1 cellular context compared by ENCODE assay signal in genomic region chr2:102417946-102418345, GRCh38.
TF ChIP-seq lines count a peak whose summit lies in the region.

No MANE protein-coding gene starts in this region.

TF ChIP-seq in K562, 482 proteins besides CTCF, POLR2A, EP300 and RAD21 (continued from another document):
- TF ChIP-seq ZNF311 (CRISPR knock-in tag; IDR thresholded peaks at IDR 0.05), result 0 out of 2 replicates have a peak, but pooled peaks have one; percentile 7
- TF ChIP-seq ZNF589 (CRISPR knock-in tag; IDR thresholded peaks at IDR 0.05; ENCODE audit: low read depth), result peak; percentile 67
- no peak for TF ChIP-seq PATZ1 (CRISPR knock-in tag; IDR thresholded peaks at IDR 0.05; ENCODE audit: borderline replicate concordance)
- TF ChIP-seq ZNF395 (CRISPR knock-in tag; IDR thresholded peaks at IDR 0.05), result 0 out of 2 replicates have a peak, but pooled peaks have one; percentile 26
- TF ChIP-seq ZNF644 (tag; IDR thresholded peaks at IDR 0.05; ENCODE audit: low read depth), result peak; percentile 12; the same call in 1 of the 2 replicates
- 0 out of 2 replicates have a peak, but pooled peaks have one; percentile 48 for TF ChIP-seq ZNF174 (CRISPR knock-in tag; IDR thresholded peaks at IDR 0.05)
- TF ChIP-seq DEAF1 (CRISPR knock-in tag; IDR thresholded peaks at IDR 0.05), result 0 out of 2 replicates have a peak, but pooled peaks have one; percentile 11
- TF ChIP-seq ELF1 (tag; IDR thresholded peaks at IDR 0.05), result peak; percentile 38; the same call in 1 of the 2 replicates
- no peak for TF ChIP-seq BRD9 (IDR thresholded peaks at IDR 0.05; ENCODE audit: low read depth, partially characterized antibody)
- TF ChIP-seq FOXA3 (CRISPR knock-in tag; conservative IDR thresholded peaks at IDR 0.05 in 1 of 2, IDR thresholded peaks at IDR 0.05 in 1 of 2), result no peak
- peak; percentile 28; the same call in 1 of the 2 replicates for TF ChIP-seq GTF2A2 (tag; IDR thresholded peaks at IDR 0.05)
- no peak for TF ChIP-seq MCM5 (IDR thresholded peaks at IDR 0.05; ENCODE audit: low read depth)
- TF ChIP-seq MEIS2 (IDR thresholded peaks at IDR 0.05; ENCODE audit: partially characterized antibody), result no peak
- TF ChIP-seq BACH1 (tag; IDR thresholded peaks at IDR 0.05), result peak; percentile 0; the same call in 1 of the 2 replicates
- no peak for TF ChIP-seq ZMIZ1 (IDR thresholded peaks at IDR 0.05; ENCODE audit: low read depth in 2 of 2, low read length in 2 of 2)
- no peak for TF ChIP-seq RFX1 (IDR thresholded peaks at IDR 0.05)
